Comparison of ENCODE assay signal across 1 cellular context in the genomic region with DNA sequence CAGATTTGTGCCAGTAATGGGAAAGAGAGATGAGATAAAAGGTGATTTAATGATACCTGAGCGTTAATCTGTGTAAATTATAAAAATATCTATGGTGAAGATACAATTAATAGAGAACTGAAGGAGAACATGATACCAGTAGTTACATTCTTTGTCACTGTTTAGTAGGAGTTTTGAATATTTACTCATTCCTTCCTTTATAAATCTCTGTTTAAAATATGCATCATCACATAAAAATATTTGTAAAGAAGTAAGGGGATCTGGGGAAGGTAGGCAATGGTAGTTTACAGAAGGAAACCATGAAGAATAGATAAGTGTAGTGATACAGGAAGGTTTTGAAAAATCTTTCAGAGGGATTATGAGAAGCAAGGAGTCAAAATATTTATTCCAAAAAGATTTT.
TF ChIP-seq lines count a peak whose summit lies in the region.

No MANE protein-coding gene starts in this region.

TF ChIP-seq in IMR-90, 13 proteins besides CTCF, POLR2A, EP300 and RAD21 (continued from another document):
- TF ChIP-seq FOS (IDR thresholded peaks at IDR 0.05; ENCODE audit: low read depth, low read length) (no peak), CEBPB (IDR thresholded peaks at IDR 0.05; ENCODE audit: low read depth, low read length) (no peak), MAZ (IDR thresholded peaks at IDR 0.05; ENCODE audit: borderline replicate concordance, low read depth, low read length) (no peak), NFE2L2 (IDR thresholded peaks at IDR 0.05; ENCODE audit: low read depth, low read length) (no peak), RCOR1 (IDR thresholded peaks at IDR 0.05; ENCODE audit: insufficient replicate concordance, low read length) (no peak), BHLHE40 (IDR thresholded peaks at IDR 0.05; ENCODE audit: low read depth, low read length) (no peak), MAFK (IDR thresholded peaks at IDR 0.05; ENCODE audit: low read depth, low read length) (no peak), CHD1 (IDR thresholded peaks at IDR 0.05; ENCODE audit: low read depth, low read length) (no peak)
